9 cellular contexts compared by ENCODE assay signal in the genomic region with DNA sequence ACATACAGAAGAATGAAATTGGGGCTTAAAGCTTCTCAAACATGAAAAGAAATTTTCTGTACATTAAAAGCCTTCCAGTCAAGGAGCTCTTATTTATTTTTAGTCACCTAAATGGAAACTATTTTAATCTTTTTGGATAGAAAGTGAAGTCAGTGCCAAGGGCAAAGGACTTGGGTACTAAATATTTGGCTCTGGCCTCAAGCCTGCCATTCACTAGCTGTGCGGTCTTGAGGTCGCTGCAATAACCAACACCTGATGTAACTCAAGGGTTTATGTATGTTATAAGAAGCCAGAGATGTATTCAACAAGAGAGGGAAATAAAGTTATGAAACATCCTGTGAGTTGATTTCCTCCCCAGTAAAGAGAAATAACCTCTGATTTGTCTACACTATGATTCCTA.
"Had no signal": no experiment of that assay in that cellular context is flagged by ENCODE, and none has a peak within 500 bp of the region (broad histone marks: within the 10 kb centered on the region; RNA-seq: fewer than 3 reads in every experiment).

No MANE protein-coding gene starts in this region.

- H3K4me3 ChIP-seq: GM23248, GM23338, HAP-1 had no signal

- H3K9me3 ChIP-seq: HAP-1 had no signal

- H3K36me3 ChIP-seq: HAP-1 had no signal

- H3K27ac ChIP-seq: GM23248 had no signal

- ATAC-seq: GM23338, HCT116 had no signal

- DNase-seq: GM23248, GOT3, H7, H9, HCEC 1CT, HFFc6 had no signal

- H3K4me1 ChIP-seq: HAP-1 had no signal
